14 cellular contexts compared by ENCODE assay signal in genomic region chr17:73938706-73939105, GRCh38.
DNase-seq lines count a peak whose midpoint lies in the region; ATAC-seq and TF ChIP-seq lines count a peak whose summit lies in the region.
"Had no signal": no experiment of that assay in that cellular context is flagged by ENCODE, and none has a peak within 500 bp of the region (broad histone marks: within the 10 kb centered on the region; RNA-seq: fewer than 3 reads in every experiment).

No MANE protein-coding gene starts in this region.

- CTCF ChIA-PET in activated CD8-positive, alpha-beta memory T cell treated with anti-CD3 and anti-CD28 coated beads, Interleukin-2, amount 10 ng/mL, durations not matched to agents 7 days and 5 days (lab: Charles Lee), result no interaction called here

- H3K4me3 Mint-ChIP-seq in activated CD8-positive, alpha-beta memory T cell treated with anti-CD3 and anti-CD28 coated beads, Interleukin-2, amount 10 ng/mL, durations not matched to agents 7 days and 5 days, result no peak overlapping the region
- H3K4me3 Mint-ChIP-seq: B cell; CD8-positive, alpha-beta T cell had no signal

- peak; percentile 8 for DNase-seq in NCI-H748 (lab: John Stamatoyannopoulos, UW; ENCODE audit: unreplicated experiment)
- DNase-seq in NCI-H748 treated with DMSO at 0.1 percent for 48 hours (lab: John Stamatoyannopoulos, UW), result no peak
- peak; percentile 37 for DNase-seq in activated CD8-positive, alpha-beta memory T cell treated with anti-CD3 and anti-CD28 coated beads, Interleukin-2, amount 10 ng/mL, durations not matched to agents 7 days and 5 days
- DNase-seq in activated CD8-positive, alpha-beta memory T cell treated with anti-CD3 and anti-CD28 coated beads, Interleukin-2, amount 50 U/mL, for 4 hours, result no peak
- peak; percentile 13 for DNase-seq in lung (ENCODE audit: low spot score)
- peak; percentile 52 to 76 for DNase-seq in vagina (ENCODE audit: extremely low spot score in 2 of 2)
- DNase-seq in esophagus muscularis mucosa (ENCODE audit: extremely low spot score), result no peak
- DNase-seq: Calu3; CD8-positive, alpha-beta T cell; GM23248 had no signal

- no peak for ATAC-seq in activated CD8-positive, alpha-beta memory T cell treated with anti-CD3 and anti-CD28 coated beads, Interleukin-2, amount 10 ng/mL, durations not matched to agents 7 days and 5 days
- no peak for ATAC-seq in lung (ENCODE audit: insufficient read depth, low FRiP score)
- ATAC-seq: CD8-positive, alpha-beta T cell; HepG2 had no signal

- no peaks in the 10 kb centered on the region for H3K27me3 ChIP-seq in lung (ENCODE audit: control insufficient read depth, insufficient read depth)
- no peaks in the 10 kb centered on the region for H3K27me3 ChIP-seq in vagina
- peaks cover 0 to 21% (median 0%) of the 10 kb centered on the region in 4 donors for H3K27me3 ChIP-seq in esophagus muscularis mucosa
- H3K27me3 ChIP-seq: BLaER1 treated with 17β-estradiol and CSF1 and Interleukin-3, amounts not matched to agents 10 nM and 100 nM had no signal

- no peak for TF ChIP-seq CTCF in lung (IDR thresholded peaks at IDR 0.05; ENCODE audit: control extremely low read depth, extremely low read depth)
- TF ChIP-seq CTCF in vagina (IDR thresholded peaks at IDR 0.05), result no peak
- TF ChIP-seq CTCF in esophagus muscularis mucosa (IDR thresholded peaks at IDR 0.05), result no peak

- 77 to 85% methylated on average over 2 of the region's 2 CpGs for WGBS in lung, 2 donors
- 89% methylated on average over 2 of the region's 2 CpGs for WGBS in esophagus muscularis mucosa

- H3K27me3 Mint-ChIP-seq in activated CD8-positive, alpha-beta memory T cell treated with anti-CD3 and anti-CD28 coated beads, Interleukin-2, amount 10 ng/mL, durations not matched to agents 7 days and 5 days, result peaks cover 7% of the 10 kb centered on the region

- no peak overlapping the region for H3K27ac Mint-ChIP-seq in activated CD8-positive, alpha-beta memory T cell treated with anti-CD3 and anti-CD28 coated beads, Interleukin-2, amount 10 ng/mL, durations not matched to agents 7 days and 5 days
- H3K27ac Mint-ChIP-seq: B cell; CD8-positive, alpha-beta T cell had no signal

- H3K36me3 ChIP-seq in lung (ENCODE audit: control insufficient read depth in 2 of 2, insufficient read depth in 2 of 2, low read length in 2 of 2), result no peaks in the 10 kb centered on the region
- no peaks in the 10 kb centered on the region for H3K36me3 ChIP-seq in vagina
- no peaks in the 10 kb centered on the region for H3K36me3 ChIP-seq in esophagus muscularis mucosa
- H3K36me3 ChIP-seq: BLaER1 treated with 17β-estradiol and CSF1 and Interleukin-3, amounts not matched to agents 10 nM and 100 nM; HAP-1 had no signal

- H3K4me1 Mint-ChIP-seq in activated CD8-positive, alpha-beta memory T cell treated with anti-CD3 and anti-CD28 coated beads, Interleukin-2, amount 10 ng/mL, durations not matched to agents 7 days and 5 days, result no peaks in the 10 kb centered on the region
- H3K4me1 Mint-ChIP-seq: B cell had no signal

- H3K4me1 ChIP-seq in lung (ENCODE audit: control insufficient read depth in 2 of 2, insufficient read depth in 2 of 2, low read length in 2 of 2) (no peaks in the 10 kb centered on the region), vagina (peaks cover 6% of the 10 kb centered on the region), esophagus muscularis mucosa (no peaks in the 10 kb centered on the region)
- H3K4me1 ChIP-seq: HAP-1 had no signal

- no peaks in the 10 kb centered on the region for H3K9me3 Mint-ChIP-seq in activated CD8-positive, alpha-beta memory T cell treated with anti-CD3 and anti-CD28 coated beads, Interleukin-2, amount 10 ng/mL, durations not matched to agents 7 days and 5 days (ENCODE audit: low read depth)
- H3K9me3 Mint-ChIP-seq: CD8-positive, alpha-beta T cell had no signal

- TF ChIP-seq POLR2A in vagina (IDR thresholded peaks at IDR 0.05) (no peak), esophagus muscularis mucosa (IDR thresholded peaks at IDR 0.05; ENCODE audit: low read depth) (no peak)

- no peak overlapping the region for H3K27ac ChIP-seq in lung (ENCODE audit: low read depth in 1 of 2, low read length in 1 of 2)
- H3K27ac ChIP-seq in vagina, result no peak overlapping the region
- H3K27ac ChIP-seq in esophagus muscularis mucosa (replicated peaks in 1 of 4), result no peak overlapping the region
- H3K27ac ChIP-seq: BLaER1 treated with 17β-estradiol and CSF1 and Interleukin-3, amounts not matched to agents 10 nM and 100 nM; GM23248 had no signal

- no peak overlapping the region for H3K4me3 ChIP-seq in lung
- no peak overlapping the region for H3K4me3 ChIP-seq in vagina
- H3K4me3 ChIP-seq in esophagus muscularis mucosa, result no peak overlapping the region
- H3K4me3 ChIP-seq: BLaER1 treated with 17β-estradiol and CSF1 and Interleukin-3, amounts not matched to agents 10 nM and 100 nM; GM23248; HAP-1 had no signal

- intact Hi-C loops in vagina (cut with DNase I) (no loop called here), esophagus muscularis mucosa (cut with DNase I) (no loop called here)

- H3K36me3 Mint-ChIP-seq in activated CD8-positive, alpha-beta memory T cell treated with anti-CD3 and anti-CD28 coated beads, Interleukin-2, amount 10 ng/mL, durations not matched to agents 7 days and 5 days, result no peaks in the 10 kb centered on the region
- H3K36me3 Mint-ChIP-seq: CD8-positive, alpha-beta T cell had no signal

- no peak for TF ChIP-seq EP300 in esophagus muscularis mucosa (IDR thresholded peaks at IDR 0.05)

- H3K9me3 ChIP-seq in lung (ENCODE audit: control insufficient read depth in 2 of 2, insufficient read depth in 1 of 2, low read length in 1 of 2), result no peaks in the 10 kb centered on the region
- no peaks in the 10 kb centered on the region for H3K9me3 ChIP-seq in vagina
- H3K9me3 ChIP-seq in esophagus muscularis mucosa, result no peaks in the 10 kb centered on the region
- H3K9me3 ChIP-seq: BLaER1 treated with 17β-estradiol and CSF1 and Interleukin-3, amounts not matched to agents 10 nM and 100 nM; HAP-1 had no signal

Comparison
In these comparisons a context has a peak if more than half of its experiments do, and no peak if none do; other contexts are left out.
1. DNase-seq: peak in NCI-H748 (single experiment), activated CD8-positive, alpha-beta memory T cell treated with anti-CD3 and anti-CD28 coated beads, Interleukin-2, amount 10 ng/mL, durations not matched to agents 7 days and 5 days (single experiment), lung (single experiment) and vagina (2 of 2); none in NCI-H748 treated with DMSO at 0.1 percent for 48 hours (single experiment), activated CD8-positive, alpha-beta memory T cell treated with anti-CD3 and anti-CD28 coated beads, Interleukin-2, amount 50 U/mL, for 4 hours (single experiment) and esophagus muscularis mucosa (single experiment).